10 cellular contexts compared by ENCODE assay signal in the genomic region with DNA sequence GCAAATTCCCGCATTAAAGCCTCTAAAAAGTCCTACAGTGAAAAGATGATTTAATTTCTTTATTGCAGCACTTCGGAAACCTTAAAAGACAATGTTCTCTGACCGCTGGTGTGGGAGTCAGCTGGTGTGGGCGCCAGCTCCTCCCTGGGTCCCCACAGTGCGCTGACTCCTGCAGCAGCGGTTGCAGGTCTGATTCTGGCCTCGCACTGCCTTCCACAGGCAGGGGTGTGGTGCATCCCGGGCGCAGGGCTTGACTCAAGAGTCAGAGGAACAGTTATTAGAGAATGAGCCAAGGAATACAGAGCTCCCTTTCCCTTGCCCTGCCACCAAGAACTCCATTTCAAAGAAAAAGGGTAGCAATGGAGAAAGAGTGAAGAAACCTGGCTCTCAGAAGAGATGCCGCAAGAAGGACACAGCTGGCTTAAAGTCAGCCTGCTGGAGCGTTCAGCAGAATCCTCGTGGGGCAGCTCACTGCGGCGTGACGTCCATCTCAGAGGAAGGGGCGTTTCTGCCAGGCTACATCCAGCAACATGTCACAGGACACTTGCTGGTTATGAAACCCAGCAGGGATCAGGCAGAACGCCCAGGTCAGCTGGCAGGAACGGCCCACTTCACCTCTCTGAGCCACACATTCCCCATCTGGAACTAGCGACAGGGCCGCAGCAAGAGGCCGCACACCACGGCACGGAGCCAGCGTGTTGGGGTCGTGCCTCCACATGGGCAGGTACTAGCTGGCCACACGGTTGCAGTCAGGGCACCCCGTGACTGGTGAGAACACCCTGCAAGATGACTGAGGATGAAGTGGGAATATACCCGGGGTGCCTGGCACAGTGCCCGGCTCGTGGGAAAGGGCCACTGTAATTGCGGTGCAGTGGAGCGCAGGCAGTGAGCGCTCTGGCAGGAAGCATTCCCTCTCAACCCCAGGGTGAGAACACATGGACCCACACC. TPM values are rescaled to one million over a fixed set of nuclear protein-coding genes. Genes with fewer than 3 reads are reported as not detected.
DNase-seq lines count a peak whose midpoint lies in the region; ATAC-seq and TF ChIP-seq lines count a peak whose summit lies in the region.
"Had no signal": no experiment of that assay in that cellular context is flagged by ENCODE, and none has a peak within 500 bp of the region (broad histone marks: within the 10 kb centered on the region; RNA-seq: fewer than 3 reads in every experiment).

No MANE protein-coding gene starts in this region.

- POLR2A ChIA-PET in naive thymus-derived CD4-positive, alpha-beta T cell (lab: Charles Lee), result no interaction called here

- peak overlapping the region; percentile 91 for H3K27ac Mint-ChIP-seq in nephron progenitor cell
- no peak overlapping the region for H3K27ac Mint-ChIP-seq in naive thymus-derived CD4-positive, alpha-beta T cell

- H3K27me3 Mint-ChIP-seq in nephron progenitor cell (ENCODE audit: low read depth, poor library complexity), result no peaks in the 10 kb centered on the region
- peaks cover 2 to 19% (median 8%) of the 10 kb centered on the region in 5 donors for H3K27me3 Mint-ChIP-seq in naive thymus-derived CD4-positive, alpha-beta T cell

- peak overlapping the region; percentile 11; the same call in 1 of the 2 replicates for H3K4me3 ChIP-seq in BE2C (ENCODE audit: low read depth, low read length)
- H3K4me3 ChIP-seq in fibroblast of mammary gland (ENCODE audit: control insufficient read depth, low read depth, low read length), result no peak overlapping the region
- no peak overlapping the region for H3K4me3 ChIP-seq in naive thymus-derived CD4-positive, alpha-beta T cell (ENCODE audit: low read length)

- H3K36me3 ChIP-seq in BE2C, result no peaks in the 10 kb centered on the region
- no peaks in the 10 kb centered on the region for H3K36me3 ChIP-seq in naive thymus-derived CD4-positive, alpha-beta T cell (ENCODE audit: control insufficient read depth in 2 of 3, insufficient read depth in 3 of 3, low read length in 3 of 3)

- peaks cover 9% of the 10 kb centered on the region for H3K36me3 Mint-ChIP-seq in nephron progenitor cell (ENCODE audit: low read depth)
- no peaks in the 10 kb centered on the region for H3K36me3 Mint-ChIP-seq in naive thymus-derived CD4-positive, alpha-beta T cell

- H3K4me1 ChIP-seq in BE2C, result peaks cover 27% of the 10 kb centered on the region
- no peaks in the 10 kb centered on the region for H3K4me1 ChIP-seq in naive thymus-derived CD4-positive, alpha-beta T cell (ENCODE audit: control insufficient read depth in 2 of 2, insufficient read depth in 2 of 2, low read length in 2 of 2)

- H3K4me1 Mint-ChIP-seq in nephron progenitor cell, result peaks cover 61% of the 10 kb centered on the region
- H3K4me1 Mint-ChIP-seq in naive thymus-derived CD4-positive, alpha-beta T cell, result peaks cover 0 to 2% (median 0%) of the 10 kb centered on the region in 7 donors
- H3K4me1 Mint-ChIP-seq: central memory CD8-positive, alpha-beta T cell had no signal

- H3K27me3 ChIP-seq in BE2C, result no peaks in the 10 kb centered on the region
- no peaks in the 10 kb centered on the region for H3K27me3 ChIP-seq in naive thymus-derived CD4-positive, alpha-beta T cell (ENCODE audit: control insufficient read depth in 2 of 2, insufficient read depth in 2 of 2, low read length in 2 of 2)

- no peak overlapping the region for H3K4me3 Mint-ChIP-seq in nephron progenitor cell
- H3K4me3 Mint-ChIP-seq in naive thymus-derived CD4-positive, alpha-beta T cell, result no peak overlapping the region
- H3K4me3 Mint-ChIP-seq: central memory CD8-positive, alpha-beta T cell had no signal

- DNase-seq in BE2C, result peak; percentile 41
- DNase-seq in NCI-H446 (lab: John Stamatoyannopoulos, UW), result peak; percentile 87 to 94
- peak; percentile 69 for DNase-seq in fibroblast of mammary gland (ENCODE audit: low read depth)
- no peak for DNase-seq in nephron progenitor cell
- DNase-seq in naive thymus-derived CD4-positive, alpha-beta T cell, result no peak
- DNase-seq: SW 1271 had no signal

- CTCF ChIA-PET in naive thymus-derived CD4-positive, alpha-beta T cell (lab: Charles Lee), result no interaction called here

- H3K9me3 Mint-ChIP-seq in nephron progenitor cell, result no peaks in the 10 kb centered on the region
- no peaks in the 10 kb centered on the region for H3K9me3 Mint-ChIP-seq in naive thymus-derived CD4-positive, alpha-beta T cell
- H3K9me3 Mint-ChIP-seq: central memory CD8-positive, alpha-beta T cell had no signal

- no peak overlapping the region for H3K27ac ChIP-seq in naive thymus-derived CD4-positive, alpha-beta T cell (ENCODE audit: low read depth, low read length)

- ATAC-seq in HG02642 (IDR thresholded peaks at IDR 0.05; ENCODE audit: poor library complexity, unreplicated experiment) (no peak), HG03045 (IDR thresholded peaks at IDR 0.05; ENCODE audit: unreplicated experiment) (no peak), HG02884 (IDR thresholded peaks at IDR 0.05; ENCODE audit: unreplicated experiment) (no peak)
- no peak for ATAC-seq in naive thymus-derived CD4-positive, alpha-beta T cell

- no peak for TF ChIP-seq CTCF in BE2C (IDR thresholded peaks at IDR 0.05; ENCODE audit: low read depth, low read length)
- TF ChIP-seq CTCF in fibroblast of mammary gland (conservative IDR thresholded peaks at IDR 0.05; ENCODE audit: control insufficient read depth, insufficient read depth, low read depth, low read length), result no peak
- no peak for TF ChIP-seq CTCF in nephron progenitor cell (IDR thresholded peaks at IDR 0.05)

- no peaks in the 10 kb centered on the region for H3K9me3 ChIP-seq in BE2C
- no peaks in the 10 kb centered on the region for H3K9me3 ChIP-seq in naive thymus-derived CD4-positive, alpha-beta T cell (ENCODE audit: control insufficient read depth in 2 of 3, low read length in 3 of 3)

- intact Hi-C loops in naive thymus-derived CD4-positive, alpha-beta T cell (cut with micrococcal nuclease), result no loop called here

RNA-seq across cellular contexts. Expression of a gene that starts 18.1 kb away (rescaled TPM):
- 0.45 TPM for polyA plus RNA-seq in BE2C (2012; ENCODE audit: insufficient read depth, insufficient read length, low read depth)
- total RNA-seq in naive thymus-derived CD4-positive, alpha-beta T cell, result 1 to 10 TPM in 2 of 5 experiments, under 1 TPM in 2, not detected in 1; 0.16 to 1.4 (median 0.90) TPM
- polyA plus RNA-seq in naive thymus-derived CD4-positive, alpha-beta T cell, result under 1 TPM; 0.08 to 0.11 TPM

RNA-seq across cellular contexts. Expression of a gene that starts 32.1 kb away (rescaled TPM):
- polyA plus RNA-seq in BE2C (2012; ENCODE audit: insufficient read depth, insufficient read length, low read depth), result 39.4 TPM
- total RNA-seq in naive thymus-derived CD4-positive, alpha-beta T cell, result not detected
- polyA plus RNA-seq in naive thymus-derived CD4-positive, alpha-beta T cell, result not detected

Comparison
In these comparisons a context has a peak if more than half of its experiments do, and no peak if none do; other contexts are left out.
1. DNase-seq: peak in BE2C (single experiment), NCI-H446 (2 of 2) and fibroblast of mammary gland (single experiment); none in nephron progenitor cell (single experiment) and naive thymus-derived CD4-positive, alpha-beta T cell (0 of 9).